ENCODE assay signal across 1 cellular context in the genomic region with DNA sequence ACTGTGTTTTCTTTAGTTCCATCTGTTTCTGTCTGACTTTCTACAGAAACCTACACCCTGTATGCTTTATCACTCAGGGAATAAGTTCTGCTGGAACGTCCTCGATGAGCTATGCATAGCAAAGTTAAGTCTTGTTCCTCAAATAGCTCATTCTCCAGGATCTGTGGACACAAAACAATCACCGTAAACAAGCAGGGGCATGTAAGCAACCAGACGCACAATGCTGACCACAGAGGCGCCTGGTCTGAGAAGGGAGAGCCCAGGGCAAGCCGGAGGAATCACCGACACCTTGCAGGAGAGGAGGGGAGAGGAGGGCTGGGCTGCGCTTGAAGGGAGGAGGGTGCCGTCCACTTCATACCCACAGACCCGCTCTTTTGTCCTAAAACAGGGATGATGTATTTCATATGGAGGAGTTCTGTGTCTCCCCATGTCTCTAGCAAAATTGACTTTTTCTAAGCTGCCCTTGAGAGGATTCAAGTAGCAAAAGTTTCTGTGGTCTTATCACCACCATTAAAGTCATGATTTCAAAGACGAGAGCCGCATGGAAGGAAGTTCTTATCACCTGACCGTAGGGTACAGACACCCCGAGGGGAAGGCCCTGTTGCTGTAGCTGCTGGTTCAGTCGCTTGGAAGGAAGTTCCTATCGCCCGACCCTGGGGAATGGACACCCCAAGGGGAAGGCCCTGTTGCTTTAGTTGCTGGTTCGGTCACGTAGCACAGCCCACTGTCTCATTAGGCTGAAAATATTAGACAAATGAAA.
TF ChIP-seq lines count a peak whose summit lies in the region.

No MANE protein-coding gene starts in this region.

TF ChIP-seq in GM23338, 12 proteins besides CTCF, POLR2A, EP300 and RAD21 (continued from another document):
- no peak for TF ChIP-seq ZNF462 (CRISPR knock-in tag; IDR thresholded peaks at IDR 0.05)
- no peak for TF ChIP-seq JUNB (IDR thresholded peaks at IDR 0.05; ENCODE audit: unreplicated experiment)
- TF ChIP-seq ZNF331 (CRISPR knock-in tag; IDR thresholded peaks at IDR 0.05; ENCODE audit: low read depth), result no peak
- TF ChIP-seq, protein P1, sequence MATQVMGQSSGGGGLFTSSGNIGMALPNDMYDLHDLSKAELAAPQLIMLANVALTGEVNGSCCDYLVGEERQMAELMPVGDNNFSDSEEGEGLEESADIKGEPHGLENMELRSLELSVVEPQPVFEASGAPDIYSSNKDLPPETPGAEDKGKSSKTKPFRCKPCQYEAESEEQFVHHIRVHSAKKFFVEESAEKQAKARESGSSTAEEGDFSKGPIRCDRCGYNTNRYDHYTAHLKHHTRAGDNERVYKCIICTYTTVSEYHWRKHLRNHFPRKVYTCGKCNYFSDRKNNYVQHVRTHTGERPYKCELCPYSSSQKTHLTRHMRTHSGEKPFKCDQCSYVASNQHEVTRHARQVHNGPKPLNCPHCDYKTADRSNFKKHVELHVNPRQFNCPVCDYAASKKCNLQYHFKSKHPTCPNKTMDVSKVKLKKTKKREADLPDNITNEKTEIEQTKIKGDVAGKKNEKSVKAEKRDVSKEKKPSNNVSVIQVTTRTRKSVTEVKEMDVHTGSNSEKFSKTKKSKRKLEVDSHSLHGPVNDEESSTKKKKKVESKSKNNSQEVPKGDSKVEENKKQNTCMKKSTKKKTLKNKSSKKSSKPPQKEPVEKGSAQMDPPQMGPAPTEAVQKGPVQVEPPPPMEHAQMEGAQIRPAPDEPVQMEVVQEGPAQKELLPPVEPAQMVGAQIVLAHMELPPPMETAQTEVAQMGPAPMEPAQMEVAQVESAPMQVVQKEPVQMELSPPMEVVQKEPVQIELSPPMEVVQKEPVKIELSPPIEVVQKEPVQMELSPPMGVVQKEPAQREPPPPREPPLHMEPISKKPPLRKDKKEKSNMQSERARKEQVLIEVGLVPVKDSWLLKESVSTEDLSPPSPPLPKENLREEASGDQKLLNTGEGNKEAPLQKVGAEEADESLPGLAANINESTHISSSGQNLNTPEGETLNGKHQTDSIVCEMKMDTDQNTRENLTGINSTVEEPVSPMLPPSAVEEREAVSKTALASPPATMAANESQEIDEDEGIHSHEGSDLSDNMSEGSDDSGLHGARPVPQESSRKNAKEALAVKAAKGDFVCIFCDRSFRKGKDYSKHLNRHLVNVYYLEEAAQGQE (IDR thresholded peaks at IDR 0.05; ENCODE audit: unreplicated experiment), result no peak
- no peak for TF ChIP-seq ZNF114 (CRISPR knock-in tag; IDR thresholded peaks at IDR 0.05)
- TF ChIP-seq STAT1 (IDR thresholded peaks at IDR 0.05; ENCODE audit: unreplicated experiment), result no peak
- no peak for TF ChIP-seq NANOG (IDR thresholded peaks at IDR 0.05; ENCODE audit: borderline replicate concordance)
- no peak for TF ChIP-seq EZH2phosphoT487 (IDR thresholded peaks at IDR 0.05; ENCODE audit: unreplicated experiment)
- no peak for TF ChIP-seq POLR2AphosphoS5 (IDR thresholded peaks at IDR 0.05; ENCODE audit: low read depth)
